ENCODE assay signal across 1 cellular context in the genomic region with DNA sequence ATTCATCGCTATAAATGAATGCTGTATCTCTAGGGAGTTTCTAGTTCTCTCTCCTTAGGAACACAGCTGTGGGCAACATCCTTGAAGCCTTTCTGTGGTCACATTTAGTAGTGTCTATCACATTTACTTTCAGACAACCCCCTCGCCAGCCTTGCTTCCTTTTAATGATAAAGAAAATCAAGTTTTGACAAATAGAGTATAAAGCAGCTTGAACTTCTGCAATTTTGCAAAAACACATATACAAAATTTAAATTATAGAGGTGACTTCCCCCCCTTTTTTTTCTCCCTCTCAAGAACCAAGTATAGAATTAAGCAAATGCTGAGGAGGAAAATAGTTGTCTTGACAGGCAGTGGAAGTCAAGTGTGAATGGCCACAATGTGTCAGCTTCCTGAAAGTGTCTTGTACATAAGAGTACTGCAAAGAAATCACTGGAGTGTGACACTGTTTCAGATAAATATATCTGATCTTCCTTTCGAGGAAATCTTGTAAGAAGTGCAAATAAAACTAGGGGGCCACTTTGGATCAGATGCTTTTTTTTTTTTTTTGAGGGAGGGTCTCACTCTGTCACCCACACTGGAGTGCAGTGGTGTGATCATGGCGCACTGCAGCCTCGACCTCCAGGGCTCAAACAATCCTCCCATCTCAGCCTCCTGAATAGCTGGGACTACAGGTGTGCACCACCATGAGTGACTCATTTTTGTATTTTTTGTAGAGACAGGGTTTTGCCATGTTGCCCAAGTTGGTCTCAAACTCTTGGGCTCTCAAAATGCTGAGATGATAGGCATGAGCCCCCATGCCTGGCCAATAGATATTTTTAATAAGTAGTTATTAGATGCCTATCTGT.
TF ChIP-seq lines count a peak whose summit lies in the region.

No MANE protein-coding gene starts in this region.

TF ChIP-seq in GM12878, 131 proteins besides CTCF, POLR2A, EP300 and RAD21 (continued from another document and continues in another):
- TF ChIP-seq, protein P1, sequence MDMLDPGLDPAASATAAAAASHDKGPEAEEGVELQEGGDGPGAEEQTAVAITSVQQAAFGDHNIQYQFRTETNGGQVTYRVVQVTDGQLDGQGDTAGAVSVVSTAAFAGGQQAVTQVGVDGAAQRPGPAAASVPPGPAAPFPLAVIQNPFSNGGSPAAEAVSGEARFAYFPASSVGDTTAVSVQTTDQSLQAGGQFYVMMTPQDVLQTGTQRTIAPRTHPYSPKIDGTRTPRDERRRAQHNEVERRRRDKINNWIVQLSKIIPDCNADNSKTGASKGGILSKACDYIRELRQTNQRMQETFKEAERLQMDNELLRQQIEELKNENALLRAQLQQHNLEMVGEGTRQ (IDR thresholded peaks at IDR 0.05; ENCODE audit: borderline replicate concordance, low read depth, low read length): no peak
- no peak for TF ChIP-seq FOXK2 (IDR thresholded peaks at IDR 0.05)
- TF ChIP-seq, protein P2, sequence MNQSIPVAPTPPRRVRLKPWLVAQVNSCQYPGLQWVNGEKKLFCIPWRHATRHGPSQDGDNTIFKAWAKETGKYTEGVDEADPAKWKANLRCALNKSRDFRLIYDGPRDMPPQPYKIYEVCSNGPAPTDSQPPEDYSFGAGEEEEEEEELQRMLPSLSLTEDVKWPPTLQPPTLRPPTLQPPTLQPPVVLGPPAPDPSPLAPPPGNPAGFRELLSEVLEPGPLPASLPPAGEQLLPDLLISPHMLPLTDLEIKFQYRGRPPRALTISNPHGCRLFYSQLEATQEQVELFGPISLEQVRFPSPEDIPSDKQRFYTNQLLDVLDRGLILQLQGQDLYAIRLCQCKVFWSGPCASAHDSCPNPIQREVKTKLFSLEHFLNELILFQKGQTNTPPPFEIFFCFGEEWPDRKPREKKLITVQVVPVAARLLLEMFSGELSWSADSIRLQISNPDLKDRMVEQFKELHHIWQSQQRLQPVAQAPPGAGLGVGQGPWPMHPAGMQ (IDR thresholded peaks at IDR 0.05; ENCODE audit: borderline replicate concordance): no peak
- TF ChIP-seq, protein P3, sequence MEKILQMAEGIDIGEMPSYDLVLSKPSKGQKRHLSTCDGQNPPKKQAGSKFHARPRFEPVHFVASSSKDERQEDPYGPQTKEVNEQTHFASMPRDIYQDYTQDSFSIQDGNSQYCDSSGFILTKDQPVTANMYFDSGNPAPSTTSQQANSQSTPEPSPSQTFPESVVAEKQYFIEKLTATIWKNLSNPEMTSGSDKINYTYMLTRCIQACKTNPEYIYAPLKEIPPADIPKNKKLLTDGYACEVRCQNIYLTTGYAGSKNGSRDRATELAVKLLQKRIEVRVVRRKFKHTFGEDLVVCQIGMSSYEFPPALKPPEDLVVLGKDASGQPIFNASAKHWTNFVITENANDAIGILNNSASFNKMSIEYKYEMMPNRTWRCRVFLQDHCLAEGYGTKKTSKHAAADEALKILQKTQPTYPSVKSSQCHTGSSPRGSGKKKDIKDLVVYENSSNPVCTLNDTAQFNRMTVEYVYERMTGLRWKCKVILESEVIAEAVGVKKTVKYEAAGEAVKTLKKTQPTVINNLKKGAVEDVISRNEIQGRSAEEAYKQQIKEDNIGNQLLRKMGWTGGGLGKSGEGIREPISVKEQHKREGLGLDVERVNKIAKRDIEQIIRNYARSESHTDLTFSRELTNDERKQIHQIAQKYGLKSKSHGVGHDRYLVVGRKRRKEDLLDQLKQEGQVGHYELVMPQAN (conservative IDR thresholded peaks at IDR 0.05): no peak
- TF ChIP-seq, protein P4, sequence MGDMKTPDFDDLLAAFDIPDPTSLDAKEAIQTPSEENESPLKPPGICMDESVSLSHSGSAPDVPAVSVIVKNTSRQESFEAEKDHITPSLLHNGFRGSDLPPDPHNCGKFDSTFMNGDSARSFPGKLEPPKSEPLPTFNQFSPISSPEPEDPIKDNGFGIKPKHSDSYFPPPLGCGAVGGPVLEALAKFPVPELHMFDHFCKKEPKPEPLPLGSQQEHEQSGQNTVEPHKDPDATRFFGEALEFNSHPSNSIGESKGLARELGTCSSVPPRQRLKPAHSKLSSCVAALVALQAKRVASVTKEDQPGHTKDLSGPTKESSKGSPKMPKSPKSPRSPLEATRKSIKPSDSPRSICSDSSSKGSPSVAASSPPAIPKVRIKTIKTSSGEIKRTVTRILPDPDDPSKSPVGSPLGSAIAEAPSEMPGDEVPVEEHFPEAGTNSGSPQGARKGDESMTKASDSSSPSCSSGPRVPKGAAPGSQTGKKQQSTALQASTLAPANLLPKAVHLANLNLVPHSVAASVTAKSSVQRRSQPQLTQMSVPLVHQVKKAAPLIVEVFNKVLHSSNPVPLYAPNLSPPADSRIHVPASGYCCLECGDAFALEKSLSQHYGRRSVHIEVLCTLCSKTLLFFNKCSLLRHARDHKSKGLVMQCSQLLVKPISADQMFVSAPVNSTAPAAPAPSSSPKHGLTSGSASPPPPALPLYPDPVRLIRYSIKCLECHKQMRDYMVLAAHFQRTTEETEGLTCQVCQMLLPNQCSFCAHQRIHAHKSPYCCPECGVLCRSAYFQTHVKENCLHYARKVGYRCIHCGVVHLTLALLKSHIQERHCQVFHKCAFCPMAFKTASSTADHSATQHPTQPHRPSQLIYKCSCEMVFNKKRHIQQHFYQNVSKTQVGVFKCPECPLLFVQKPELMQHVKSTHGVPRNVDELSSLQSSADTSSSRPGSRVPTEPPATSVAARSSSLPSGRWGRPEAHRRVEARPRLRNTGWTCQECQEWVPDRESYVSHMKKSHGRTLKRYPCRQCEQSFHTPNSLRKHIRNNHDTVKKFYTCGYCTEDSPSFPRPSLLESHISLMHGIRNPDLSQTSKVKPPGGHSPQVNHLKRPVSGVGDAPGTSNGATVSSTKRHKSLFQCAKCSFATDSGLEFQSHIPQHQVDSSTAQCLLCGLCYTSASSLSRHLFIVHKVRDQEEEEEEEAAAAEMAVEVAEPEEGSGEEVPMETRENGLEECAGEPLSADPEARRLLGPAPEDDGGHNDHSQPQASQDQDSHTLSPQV (IDR thresholded peaks at IDR 0.05): no peak
- no peak for TF ChIP-seq RFX5 (IDR thresholded peaks at IDR 0.05; ENCODE audit: low read depth, low read length)
- TF ChIP-seq ZNF217 (IDR thresholded peaks at IDR 0.05): no peak; the same call in 1 of the 2 replicates
- TF ChIP-seq NFYA (IDR thresholded peaks at IDR 0.05; ENCODE audit: borderline replicate concordance, low read depth, low read length): no peak
- no peak for TF ChIP-seq TCF7 (IDR thresholded peaks at IDR 0.05; ENCODE audit: borderline replicate concordance)
- TF ChIP-seq, protein P5, sequence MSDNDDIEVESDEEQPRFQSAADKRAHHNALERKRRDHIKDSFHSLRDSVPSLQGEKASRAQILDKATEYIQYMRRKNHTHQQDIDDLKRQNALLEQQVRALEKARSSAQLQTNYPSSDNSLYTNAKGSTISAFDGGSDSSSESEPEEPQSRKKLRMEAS (IDR thresholded peaks at IDR 0.05; ENCODE audit: low read depth, low read length): no peak
- TF ChIP-seq, protein P6, sequence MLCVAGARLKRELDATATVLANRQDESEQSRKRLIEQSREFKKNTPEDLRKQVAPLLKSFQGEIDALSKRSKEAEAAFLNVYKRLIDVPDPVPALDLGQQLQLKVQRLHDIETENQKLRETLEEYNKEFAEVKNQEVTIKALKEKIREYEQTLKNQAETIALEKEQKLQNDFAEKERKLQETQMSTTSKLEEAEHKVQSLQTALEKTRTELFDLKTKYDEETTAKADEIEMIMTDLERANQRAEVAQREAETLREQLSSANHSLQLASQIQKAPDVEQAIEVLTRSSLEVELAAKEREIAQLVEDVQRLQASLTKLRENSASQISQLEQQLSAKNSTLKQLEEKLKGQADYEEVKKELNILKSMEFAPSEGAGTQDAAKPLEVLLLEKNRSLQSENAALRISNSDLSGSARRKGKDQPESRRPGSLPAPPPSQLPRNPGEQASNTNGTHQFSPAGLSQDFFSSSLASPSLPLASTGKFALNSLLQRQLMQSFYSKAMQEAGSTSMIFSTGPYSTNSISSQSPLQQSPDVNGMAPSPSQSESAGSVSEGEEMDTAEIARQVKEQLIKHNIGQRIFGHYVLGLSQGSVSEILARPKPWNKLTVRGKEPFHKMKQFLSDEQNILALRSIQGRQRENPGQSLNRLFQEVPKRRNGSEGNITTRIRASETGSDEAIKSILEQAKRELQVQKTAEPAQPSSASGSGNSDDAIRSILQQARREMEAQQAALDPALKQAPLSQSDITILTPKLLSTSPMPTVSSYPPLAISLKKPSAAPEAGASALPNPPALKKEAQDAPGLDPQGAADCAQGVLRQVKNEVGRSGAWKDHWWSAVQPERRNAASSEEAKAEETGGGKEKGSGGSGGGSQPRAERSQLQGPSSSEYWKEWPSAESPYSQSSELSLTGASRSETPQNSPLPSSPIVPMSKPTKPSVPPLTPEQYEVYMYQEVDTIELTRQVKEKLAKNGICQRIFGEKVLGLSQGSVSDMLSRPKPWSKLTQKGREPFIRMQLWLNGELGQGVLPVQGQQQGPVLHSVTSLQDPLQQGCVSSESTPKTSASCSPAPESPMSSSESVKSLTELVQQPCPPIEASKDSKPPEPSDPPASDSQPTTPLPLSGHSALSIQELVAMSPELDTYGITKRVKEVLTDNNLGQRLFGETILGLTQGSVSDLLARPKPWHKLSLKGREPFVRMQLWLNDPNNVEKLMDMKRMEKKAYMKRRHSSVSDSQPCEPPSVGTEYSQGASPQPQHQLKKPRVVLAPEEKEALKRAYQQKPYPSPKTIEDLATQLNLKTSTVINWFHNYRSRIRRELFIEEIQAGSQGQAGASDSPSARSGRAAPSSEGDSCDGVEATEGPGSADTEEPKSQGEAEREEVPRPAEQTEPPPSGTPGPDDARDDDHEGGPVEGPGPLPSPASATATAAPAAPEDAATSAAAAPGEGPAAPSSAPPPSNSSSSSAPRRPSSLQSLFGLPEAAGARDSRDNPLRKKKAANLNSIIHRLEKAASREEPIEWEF (IDR thresholded peaks at IDR 0.05; ENCODE audit: insufficient replicate concordance, low read depth, low read length): no peak
- TF ChIP-seq, protein P7, sequence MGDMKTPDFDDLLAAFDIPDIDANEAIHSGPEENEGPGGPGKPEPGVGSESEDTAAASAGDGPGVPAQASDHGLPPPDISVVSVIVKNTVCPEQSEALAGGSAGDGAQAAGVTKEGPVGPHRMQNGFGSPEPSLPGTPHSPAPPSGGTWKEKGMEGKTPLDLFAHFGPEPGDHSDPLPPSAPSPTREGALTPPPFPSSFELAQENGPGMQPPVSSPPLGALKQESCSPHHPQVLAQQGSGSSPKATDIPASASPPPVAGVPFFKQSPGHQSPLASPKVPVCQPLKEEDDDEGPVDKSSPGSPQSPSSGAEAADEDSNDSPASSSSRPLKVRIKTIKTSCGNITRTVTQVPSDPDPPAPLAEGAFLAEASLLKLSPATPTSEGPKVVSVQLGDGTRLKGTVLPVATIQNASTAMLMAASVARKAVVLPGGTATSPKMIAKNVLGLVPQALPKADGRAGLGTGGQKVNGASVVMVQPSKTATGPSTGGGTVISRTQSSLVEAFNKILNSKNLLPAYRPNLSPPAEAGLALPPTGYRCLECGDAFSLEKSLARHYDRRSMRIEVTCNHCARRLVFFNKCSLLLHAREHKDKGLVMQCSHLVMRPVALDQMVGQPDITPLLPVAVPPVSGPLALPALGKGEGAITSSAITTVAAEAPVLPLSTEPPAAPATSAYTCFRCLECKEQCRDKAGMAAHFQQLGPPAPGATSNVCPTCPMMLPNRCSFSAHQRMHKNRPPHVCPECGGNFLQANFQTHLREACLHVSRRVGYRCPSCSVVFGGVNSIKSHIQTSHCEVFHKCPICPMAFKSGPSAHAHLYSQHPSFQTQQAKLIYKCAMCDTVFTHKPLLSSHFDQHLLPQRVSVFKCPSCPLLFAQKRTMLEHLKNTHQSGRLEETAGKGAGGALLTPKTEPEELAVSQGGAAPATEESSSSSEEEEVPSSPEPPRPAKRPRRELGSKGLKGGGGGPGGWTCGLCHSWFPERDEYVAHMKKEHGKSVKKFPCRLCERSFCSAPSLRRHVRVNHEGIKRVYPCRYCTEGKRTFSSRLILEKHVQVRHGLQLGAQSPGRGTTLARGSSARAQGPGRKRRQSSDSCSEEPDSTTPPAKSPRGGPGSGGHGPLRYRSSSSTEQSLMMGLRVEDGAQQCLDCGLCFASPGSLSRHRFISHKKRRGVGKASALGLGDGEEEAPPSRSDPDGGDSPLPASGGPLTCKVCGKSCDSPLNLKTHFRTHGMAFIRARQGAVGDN (IDR thresholded peaks at IDR 0.05): no peak
- no peak for TF ChIP-seq ZNF622 (IDR thresholded peaks at IDR 0.05)
- peak; percentile 65 to 73 for TF ChIP-seq IKZF2 (IDR thresholded peaks at IDR 0.05)
- TF ChIP-seq RB1 (IDR thresholded peaks at IDR 0.05; ENCODE audit: borderline replicate concordance): no peak
- TF ChIP-seq SMARCA5 (IDR thresholded peaks at IDR 0.05): no peak
- TF ChIP-seq, protein P8, sequence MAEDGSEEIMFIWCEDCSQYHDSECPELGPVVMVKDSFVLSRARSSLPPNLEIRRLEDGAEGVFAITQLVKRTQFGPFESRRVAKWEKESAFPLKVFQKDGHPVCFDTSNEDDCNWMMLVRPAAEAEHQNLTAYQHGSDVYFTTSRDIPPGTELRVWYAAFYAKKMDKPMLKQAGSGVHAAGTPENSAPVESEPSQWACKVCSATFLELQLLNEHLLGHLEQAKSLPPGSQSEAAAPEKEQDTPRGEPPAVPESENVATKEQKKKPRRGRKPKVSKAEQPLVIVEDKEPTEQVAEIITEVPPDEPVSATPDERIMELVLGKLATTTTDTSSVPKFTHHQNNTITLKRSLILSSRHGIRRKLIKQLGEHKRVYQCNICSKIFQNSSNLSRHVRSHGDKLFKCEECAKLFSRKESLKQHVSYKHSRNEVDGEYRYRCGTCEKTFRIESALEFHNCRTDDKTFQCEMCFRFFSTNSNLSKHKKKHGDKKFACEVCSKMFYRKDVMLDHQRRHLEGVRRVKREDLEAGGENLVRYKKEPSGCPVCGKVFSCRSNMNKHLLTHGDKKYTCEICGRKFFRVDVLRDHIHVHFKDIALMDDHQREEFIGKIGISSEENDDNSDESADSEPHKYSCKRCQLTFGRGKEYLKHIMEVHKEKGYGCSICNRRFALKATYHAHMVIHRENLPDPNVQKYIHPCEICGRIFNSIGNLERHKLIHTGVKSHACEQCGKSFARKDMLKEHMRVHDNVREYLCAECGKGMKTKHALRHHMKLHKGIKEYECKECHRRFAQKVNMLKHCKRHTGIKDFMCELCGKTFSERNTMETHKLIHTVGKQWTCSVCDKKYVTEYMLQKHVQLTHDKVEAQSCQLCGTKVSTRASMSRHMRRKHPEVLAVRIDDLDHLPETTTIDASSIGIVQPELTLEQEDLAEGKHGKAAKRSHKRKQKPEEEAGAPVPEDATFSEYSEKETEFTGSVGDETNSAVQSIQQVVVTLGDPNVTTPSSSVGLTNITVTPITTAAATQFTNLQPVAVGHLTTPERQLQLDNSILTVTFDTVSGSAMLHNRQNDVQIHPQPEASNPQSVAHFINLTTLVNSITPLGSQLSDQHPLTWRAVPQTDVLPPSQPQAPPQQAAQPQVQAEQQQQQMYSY (CRISPR knock-in tag; IDR thresholded peaks at IDR 0.05): no peak
- no peak for TF ChIP-seq NBN (IDR thresholded peaks at IDR 0.05)
- TF ChIP-seq FOS (IDR thresholded peaks at IDR 0.05; ENCODE audit: borderline replicate concordance, extremely low read depth, insufficient read length): no peak
- no peak for TF ChIP-seq ZZZ3 (IDR thresholded peaks at IDR 0.05; ENCODE audit: control insufficient read depth, insufficient read length, low read depth)
- TF ChIP-seq MYB (IDR thresholded peaks at IDR 0.05; ENCODE audit: borderline replicate concordance, low read depth, low read length): no peak
- no peak for TF ChIP-seq KLF5 (IDR thresholded peaks at IDR 0.05; ENCODE audit: partially characterized antibody)
- peak; percentile 32; the same call in 1 of the 2 replicates for TF ChIP-seq ZBED1 (IDR thresholded peaks at IDR 0.05; ENCODE audit: borderline replicate concordance)
- no peak for TF ChIP-seq CBX5 (IDR thresholded peaks at IDR 0.05; ENCODE audit: low read depth)
- TF ChIP-seq EGR1 (IDR thresholded peaks at IDR 0.05; ENCODE audit: borderline replicate concordance in 1 of 2, low read depth in 2 of 2, low read length in 2 of 2): no peak
- peak; percentile 97 for TF ChIP-seq PAX8 (IDR thresholded peaks at IDR 0.05)
- TF ChIP-seq TCF12 (IDR thresholded peaks at IDR 0.05; ENCODE audit: low read depth, low read length): 0 out of 2 replicates have a peak, but pooled peaks have one; percentile 51
- no peak; the same call in 1 of the 2 replicates for TF ChIP-seq BCL11A (IDR thresholded peaks at IDR 0.05; ENCODE audit: low read depth, low read length)
- TF ChIP-seq PML (IDR thresholded peaks at IDR 0.05; ENCODE audit: low read length): peak; percentile 59; the same call in 1 of the 2 replicates
- TF ChIP-seq SMC3 (IDR thresholded peaks at IDR 0.05; ENCODE audit: borderline replicate concordance, low read length): no peak
